ENCODE assay signal across 9 cellular contexts in the genomic region with DNA sequence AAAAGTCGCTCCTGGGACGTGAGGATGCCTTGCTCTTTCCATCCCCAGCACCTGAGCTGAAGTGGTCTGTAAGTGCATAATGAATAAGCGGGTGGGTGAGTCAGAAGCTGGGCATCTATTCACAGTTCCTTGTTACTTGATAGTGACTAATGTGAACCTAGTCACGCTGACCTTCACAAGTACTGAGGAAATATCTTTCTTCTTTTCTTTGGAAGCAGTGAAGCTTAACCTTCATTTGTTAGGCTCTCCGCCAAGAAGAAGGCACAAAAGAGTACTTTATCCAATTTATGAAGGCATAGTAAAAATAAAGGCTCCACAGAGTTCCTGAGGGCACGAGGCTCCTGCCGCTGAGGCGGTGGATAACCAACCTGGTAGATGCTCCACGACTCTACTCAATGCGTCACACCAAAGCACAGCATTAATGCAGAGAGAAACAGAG.
A peak's percentile ranks its signal among the peaks of the same experiment; 100 is the strongest.
DNase-seq lines count a peak whose midpoint lies in the region; TF ChIP-seq lines count a peak whose summit lies in the region.
"Had no signal": no experiment of that assay in that cellular context is flagged by ENCODE, and none has a peak within 500 bp of the region (broad histone marks: within the 10 kb centered on the region; RNA-seq: fewer than 3 reads in every experiment).

No MANE protein-coding gene starts in this region.

- H3K27me3 Mint-ChIP-seq in nephron progenitor cell (ENCODE audit: low read depth, poor library complexity): no peaks in the 10 kb centered on the region
- no peaks in the 10 kb centered on the region for H3K27me3 Mint-ChIP-seq in progenitor cell of endocrine pancreas

- H3K9me3 Mint-ChIP-seq in nephron progenitor cell (peaks cover 4% of the 10 kb centered on the region), progenitor cell of endocrine pancreas (ENCODE audit: low read depth) (no peaks in the 10 kb centered on the region)

- TF ChIP-seq CTCF in cardiac fibroblast (IDR thresholded peaks at IDR 0.05; ENCODE audit: low read depth, low read length): no peak
- no peak for TF ChIP-seq CTCF in nephron progenitor cell (IDR thresholded peaks at IDR 0.05)
- TF ChIP-seq CTCF in progenitor cell of endocrine pancreas (IDR thresholded peaks at IDR 0.05; ENCODE audit: unreplicated experiment): no peak

- H3K27ac Mint-ChIP-seq in nephron progenitor cell (peak overlapping the region; percentile 47), progenitor cell of endocrine pancreas (no peak overlapping the region)

- H3K4me3 Mint-ChIP-seq in nephron progenitor cell (no peak overlapping the region), progenitor cell of endocrine pancreas (ENCODE audit: low read depth) (no peak overlapping the region)

- no peak overlapping the region for H3K4me3 ChIP-seq in cardiac fibroblast (replicated peaks in 1 of 2; ENCODE audit: low read depth in 2 of 2, low read length in 2 of 2)

- DNase-seq in EH (ENCODE audit: low read depth): peak; percentile 87
- DNase-seq in NCI-H2029 treated with DMSO at 0.1 percent for 48 hours (lab: John Stamatoyannopoulos, UW): peak; percentile 3
- DNase-seq in cardiac fibroblast (ENCODE audit: low read depth in 2 of 2): peak; percentile 74 to 90
- no peak for DNase-seq in nephron progenitor cell
- no peak for DNase-seq in progenitor cell of endocrine pancreas (ENCODE audit: low spot score, unreplicated experiment)
- DNase-seq in activated naive CD4-positive, alpha-beta T cell treated with Interleukin-2 at 50 U/mL for 16 hours: no peak
- DNase-seq in T-helper 9 cell: no peak
- no peak for DNase-seq in caudate nucleus (lab: John Stamatoyannopoulos, UW)
- DNase-seq: midbrain had no signal

- H3K4me1 Mint-ChIP-seq in nephron progenitor cell: peaks cover 8% of the 10 kb centered on the region
- H3K4me1 Mint-ChIP-seq in progenitor cell of endocrine pancreas (ENCODE audit: low read depth): peaks cover 1% of the 10 kb centered on the region

- H3K36me3 Mint-ChIP-seq in nephron progenitor cell (ENCODE audit: low read depth): no peaks in the 10 kb centered on the region
- no peaks in the 10 kb centered on the region for H3K36me3 Mint-ChIP-seq in progenitor cell of endocrine pancreas (ENCODE audit: insufficient read depth)

- no peak overlapping the region for H3K27ac ChIP-seq in caudate nucleus (ENCODE audit: low read depth, low read length)

Comparison
In these comparisons a context has a peak if more than half of its experiments do, and no peak if none do; other contexts are left out.
1. DNase-seq: peak in EH (single experiment), NCI-H2029 treated with DMSO at 0.1 percent for 48 hours (single experiment) and cardiac fibroblast (2 of 2); none in nephron progenitor cell (single experiment), progenitor cell of endocrine pancreas (single experiment), activated naive CD4-positive, alpha-beta T cell treated with Interleukin-2 at 50 U/mL for 16 hours (single experiment), T-helper 9 cell (single experiment) and caudate nucleus (0 of 61).